In genomic region chr13:112708560-112709240, GRCh38 we compare ENCODE assay signal across 1 cellular context.
TF ChIP-seq lines count a peak whose summit lies in the region.

No MANE protein-coding gene starts in this region.

TF ChIP-seq in H1, 55 proteins besides CTCF, POLR2A, EP300 and RAD21:
- TF ChIP-seq SAP30 (IDR thresholded peaks at IDR 0.05; ENCODE audit: insufficient read depth, insufficient replicate concordance, low read length) = no peak
- TF ChIP-seq KDM4A (IDR thresholded peaks at IDR 0.05; ENCODE audit: low read depth, low read length, severe bottlenecking) = no peak
- TF ChIP-seq HDAC2 (IDR thresholded peaks at IDR 0.05; ENCODE audit: borderline replicate concordance in 1 of 2, low read depth in 2 of 2, low read length in 2 of 2) = no peak
- no peak for TF ChIP-seq ASH2L (IDR thresholded peaks at IDR 0.05; ENCODE audit: low read length)
- TF ChIP-seq MAX (IDR thresholded peaks at IDR 0.05) = 0 out of 2 replicates have a peak, but pooled peaks have one; percentile 18
- TF ChIP-seq ATF3 (IDR thresholded peaks at IDR 0.05; ENCODE audit: insufficient read depth, low read depth, low read length) = no peak
- peak; percentile 41; the same call in 1 of the 2 replicates for TF ChIP-seq E2F6 (IDR thresholded peaks at IDR 0.05)
- no peak for TF ChIP-seq TAF1 (IDR thresholded peaks at IDR 0.05; ENCODE audit: low read depth, low read length)
- no peak for TF ChIP-seq BRCA1 (IDR thresholded peaks at IDR 0.05; ENCODE audit: low read depth, low read length)
TF ChIP-seq in H1: peak in this region for 2.
